8 cellular contexts compared by ENCODE assay signal in genomic region chr2:42493885-42494433, GRCh38. TPM values are rescaled to one million over a fixed set of nuclear protein-coding genes. Genes with fewer than 3 reads are reported as not detected.
DNase-seq lines count a peak whose midpoint lies in the region; ATAC-seq, FAIRE-seq and TF ChIP-seq lines count a peak whose summit lies in the region.

Gene KCNG3 (minus strand): TSS chr2:42493982. CDS start chr2:42493501, 481 bp downstream.

- FAIRE-seq in K562 (lab: Jason Lieb, UNC) = no peak

- no peaks in the 10 kb centered on the region for H3K9me2 ChIP-seq in GM23338 (ENCODE audit: insufficient read depth)

- TF ChIP-seq CTCF in GM23338 (conservative IDR thresholded peaks at IDR 0.05; ENCODE audit: low read depth in 2 of 2) (no peak), K562 (IDR thresholded peaks at IDR 0.05 in 2 of 3, conservative IDR thresholded peaks at IDR 0.05 in 1 of 3; ENCODE audit: insufficient read depth in 2 of 3, low read depth in 1 of 3, low read length in 3 of 3) (no peak)

- no peaks in the 10 kb centered on the region for H3K9me1 ChIP-seq in K562 (ENCODE audit: control insufficient read depth, insufficient read depth, low read length)

- no peak for TF ChIP-seq POLR2A in K562 (conservative IDR thresholded peaks at IDR 0.05)

- H3K27ac ChIP-seq in GM23338 (ENCODE audit: low read depth) (no peak within 1 kb of the TSS), K562 (ENCODE audit: extremely low read depth, low read depth, low read length) (no peak within 1 kb of the TSS)

- H3K4me2 ChIP-seq in GM23338 (peak within 1 kb of the TSS; percentile 94), K562 (ENCODE audit: insufficient read depth, low read length) (peak within 1 kb of the TSS; percentile 36)

- TF ChIP-seq RAD21 in K562 (CRISPR knock-in tag; conservative IDR thresholded peaks at IDR 0.05 in 1 of 2, IDR thresholded peaks at IDR 0.05 in 1 of 2) = no peak

- TF ChIP-seq EP300 in K562 (IDR thresholded peaks at IDR 0.05; ENCODE audit: low read length) = no peak

- peak within 1 kb of the TSS in 1 of 2 experiments; percentile 81; a peak in 3 of 4 replicates for H3K9ac ChIP-seq in K562 (ENCODE audit: insufficient read depth in 1 of 2, low read depth in 2 of 2, low read length in 2 of 2)

- H4K20me1 ChIP-seq in GM23338 (replicated peaks; ENCODE audit: insufficient read depth) (peaks cover 25% of the 10 kb centered on the region), K562 (replicated peaks; ENCODE audit: control insufficient read depth, insufficient read depth, low read length) (no peaks in the 10 kb centered on the region)

- POLR2A ChIA-PET in K562 (lab: Yijun Ruan, JAX) = no interaction called here

- CTCF ChIA-PET in K562 (lab: Yijun Ruan, JAX; ENCODE audit: low intra/inter-chr PET ratio) = interaction anchor here (1.9 kb wide), 1 partner anchor 169 kb away, joined by 9 read pairs; no protein-coding TSS in a partner anchor

- H3K27me3 ChIP-seq in GM23338 (ENCODE audit: insufficient read depth) (peaks cover 20% of the 10 kb centered on the region), K562 (ENCODE audit: control insufficient read depth in 2 of 2, insufficient read depth in 2 of 2, low read length in 2 of 2) (peaks cover 11 to 21% of the 10 kb centered on the region in 2 experiments; a peak in 4 of 5 replicates)

- ATAC-seq in GM23338 = peak; percentile 68
- peak; percentile 85 for ATAC-seq in K562
- no peak for ATAC-seq in GM18861 (IDR thresholded peaks at IDR 0.05; ENCODE audit: unreplicated experiment)

- H3K27ac Mint-ChIP-seq in GM23338 = peak within 1 kb of the TSS; percentile 91
- no peak within 1 kb of the TSS for H3K27ac Mint-ChIP-seq in immature natural killer cell

- H3K4me1 ChIP-seq in GM23338 (ENCODE audit: insufficient read depth) = peaks cover 48% of the 10 kb centered on the region
- peaks cover 0 to 17% of the 10 kb centered on the region in 2 experiments; a peak in 2 of 5 replicates for H3K4me1 ChIP-seq in K562 (replicated peaks in 1 of 2; ENCODE audit: control insufficient read depth in 2 of 2, insufficient read depth in 2 of 2, low read length in 2 of 2)

- H3K9me3 Mint-ChIP-seq in GM23338 (no peaks in the 10 kb centered on the region), immature natural killer cell (peaks cover 0 to 5% (median 0%) of the 10 kb centered on the region in 6 donors)

- 8% methylated on average over 14 of the region's 70 CpGs for WGBS in K562 (ENCODE audit: insufficient coverage, low coverage, missing lambda C conversion rate)

- H3K4me3 ChIP-seq in GM23338 = peak within 1 kb of the TSS; percentile 74
- peak within 1 kb of the TSS; percentile 36 for H3K4me3 ChIP-seq in K562

- peak; percentile 31 for DNase-seq in DMS114 treated with DMSO at 0.1 percent for 48 hours (lab: John Stamatoyannopoulos, UW; ENCODE audit: unreplicated experiment)
- DNase-seq in GM23338 (ENCODE audit: low spot score) = peak; percentile 89
- peak; percentile 68 for DNase-seq in NCI-H1092 treated with DMSO at 0.1 percent for 48 hours (lab: John Stamatoyannopoulos, UW)
- DNase-seq in T1000 (lab: John Stamatoyannopoulos, UW) = peak; percentile 38
- peak; percentile 29 to 79 (median 62) for DNase-seq in K562 (ENCODE audit: extremely low read depth in 1 of 4, low spot score in 3 of 4)
- DNase-seq in immature natural killer cell = peak; percentile 29 to 37 (median 37)
- peak; percentile 84 for DNase-seq in stimulated activated CD4-positive, alpha-beta T cell treated with anti-CD3 and anti-CD28 coated beads, Interleukin-15, amount 100 ng/mL, for 24 hours

- H3K36me3 Mint-ChIP-seq in GM23338 (ENCODE audit: low read depth) = peaks cover 7% of the 10 kb centered on the region; the same call in 2 of the 3 replicates
- H3K36me3 Mint-ChIP-seq in immature natural killer cell = no peaks in the 10 kb centered on the region

- peak within 1 kb of the TSS; percentile 94 for H3K4me3 Mint-ChIP-seq in GM23338
- H3K4me3 Mint-ChIP-seq in immature natural killer cell = peak within 1 kb of the TSS; percentile 80 to 94 (median 88)

- H3K79me2 ChIP-seq in GM23338 (replicated peaks; ENCODE audit: insufficient read depth) = peaks cover 42% of the 10 kb centered on the region
- H3K79me2 ChIP-seq in K562 (ENCODE audit: control insufficient read depth, insufficient read depth, low read length) = no peaks in the 10 kb centered on the region

- no peaks in the 10 kb centered on the region for H3K36me3 ChIP-seq in GM23338 (ENCODE audit: insufficient read depth)
- no peaks in the 10 kb centered on the region for H3K36me3 ChIP-seq in K562 (ENCODE audit: control insufficient read depth, insufficient read depth, low read length)

- peaks cover 12% of the 10 kb centered on the region for H3F3A ChIP-seq in GM23338 (replicated peaks; ENCODE audit: low read depth)

- H3K27me3 Mint-ChIP-seq in GM23338 (ENCODE audit: insufficient read depth, low read depth, poor library complexity) (peaks cover 18% of the 10 kb centered on the region), immature natural killer cell (ENCODE audit: low read depth in 3 of 3) (peaks cover 18 to 24% (median 20%) of the 10 kb centered on the region in 3 donors)

- in situ Hi-C loops in K562 (cut with MboI) = no loop called here

- no TSS peak for BruUV-seq in K562 (replicated peaks; lab: Mats Ljungman, UMichigan)

- peak within 1 kb of the TSS; percentile 79 for H2AFZ ChIP-seq in GM23338
- H2AFZ ChIP-seq in K562 (ENCODE audit: low read depth, low read length) = peak within 1 kb of the TSS; percentile 21

- intact Hi-C loops in K562 (cut with micrococcal nuclease) = loop anchor here (2.0 kb wide), 1 partner anchor 277 kb away; no protein-coding TSS in a partner anchor

- H3K4me1 Mint-ChIP-seq in GM23338 (peaks cover 44% of the 10 kb centered on the region), immature natural killer cell (peaks cover 9 to 15% of the 10 kb centered on the region in 2 donors)

- no peaks in the 10 kb centered on the region for H3K9me3 ChIP-seq in K562 (replicated peaks; ENCODE audit: control insufficient read depth, insufficient read depth, low read depth, low read length)

TF ChIP-seq in GM23338, 12 proteins besides CTCF, POLR2A, EP300 and RAD21 (continues in another document):
- TF ChIP-seq POLR2AphosphoS5 (IDR thresholded peaks at IDR 0.05; ENCODE audit: low read depth) = peak; percentile 52; the same call in 1 of the 2 replicates

TF ChIP-seq in K562, 482 proteins besides CTCF, POLR2A, EP300 and RAD21 (continues in another document):
- TF ChIP-seq PATZ1 (CRISPR knock-in tag; IDR thresholded peaks at IDR 0.05; ENCODE audit: borderline replicate concordance) = no peak
- TF ChIP-seq MAZ (CRISPR knock-in tag; conservative IDR thresholded peaks at IDR 0.05 in 1 of 2, IDR thresholded peaks at IDR 0.05 in 1 of 2) = peak in 1 of 2 experiments; percentile 67; a peak in 1 of 4 replicates

RNA-seq across cellular contexts. Expression of gene KCNG3, which starts in this region (rescaled TPM):
- total RNA-seq in GM23338 (2014; rRNA removed; shearing (Covaris generic)) = 33.8 and 36.2 TPM in 2 replicates
- polyA plus RNA-seq in GM23338 (2016; fragmentation: Nextera tagmentation; extraction: Ambion mirVana) (2.2 and 2.5 TPM in 2 replicates), K562 (2011; rRNA removed) (not detected in 2 replicates), K562 (2014; fragmentation: Illumina TruSeq; extraction: Trizol) (not detected in 2 replicates), K562 (2014; fragmentation: Nextera tagmentation; extraction: Ambion mirVana) (not detected), K562 (2014; rRNA removed) (not detected in 2 replicates), immature natural killer cell (not detected)
- not detected in 2 replicates for total RNA-seq in K562 (2011; cell fraction: chromatin; rRNA removed; ENCODE audit: low replicate concordance)
- total RNA-seq in K562 (2011; cell fraction: nucleolus; rRNA removed) = not detected in 2 replicates
- not detected in 2 replicates for total RNA-seq in K562 (2011; cell fraction: nucleoplasm; rRNA removed)
- total RNA-seq in K562 (2014; rRNA removed) (not detected in 2 replicates), K562 (2014; rRNA removed; fragmentation: Illumina TruSeq; extraction: Trizol) (not detected in 2 replicates), K562 (2015; rRNA removed; fragmentation: Illumina TruSeq; extraction: Trizol) (not detected in 2 replicates), K562 (2021) (not detected in 2 replicates)
- polyA plus RNA-seq in K562 (2011; cell fraction: cytosol; rRNA removed) = not detected in 2 replicates
- not detected in 2 replicates for polyA plus RNA-seq in K562 (2011; cell fraction: nucleus; rRNA removed)
- polyA plus RNA-seq in K562 (2012) = not detected in 2 replicates
- polyA minus RNA-seq in K562 (2011; rRNA and poly(A)+ RNA removed) = 0.04 TPM in 1 of 2 replicates, not detected in the other
- polyA minus RNA-seq in K562 (2011; cell fraction: cytosol; rRNA and poly(A)+ RNA removed) = not detected in 2 replicates
- polyA minus RNA-seq in K562 (2011; cell fraction: nucleus; rRNA and poly(A)+ RNA removed) = not detected in 2 replicates

Comparison
In these comparisons a context has a peak if more than half of its experiments do, and no peak if none do; other contexts are left out.
1. RNA of gene KCNG3 (total RNA-seq): 33.8 to 36.2 TPM in GM23338; not detected in K562; every median in the first group is over 10 times any median in the second.
2. Peak in DNase-seq, ATAC-seq, H3K4me3 ChIP-seq and H3K4me2 ChIP-seq in K562; RNA of the gene not detected or under 1 TPM.
3. Peak in DNase-seq in immature natural killer cell; RNA of the gene not detected or under 1 TPM.
4. DNase-seq: peak in every context shown above with its lines; median percentile 89 in GM23338; 84 in stimulated activated CD4-positive, alpha-beta T cell treated with anti-CD3 and anti-CD28 coated beads, Interleukin-15, amount 100 ng/mL, for 24 hours; 68 in NCI-H1092 treated with DMSO at 0.1 percent for 48 hours; 62 in K562; 38 in T1000; 37 in immature natural killer cell; 31 in DMS114 treated with DMSO at 0.1 percent for 48 hours.